ENCODE assay signal across 11 cellular contexts in genomic region chr4:140856692-140857091, GRCh38.
A peak's percentile ranks its signal among the peaks of the same experiment; 100 is the strongest.
DNase-seq lines count a peak whose midpoint lies in the region; ATAC-seq and TF ChIP-seq lines count a peak whose summit lies in the region.
"Had no signal": no experiment of that assay in that cellular context is flagged by ENCODE, and none has a peak within 500 bp of the region (broad histone marks: within the 10 kb centered on the region; RNA-seq: fewer than 3 reads in every experiment).

No MANE protein-coding gene starts in this region.

- POLR2A ChIA-PET in HEK293 (lab: Yijun Ruan, JAX) = no interaction called here

- H3K4me3 ChIP-seq in HEK293 (ENCODE audit: low read depth, low read length) (no peak overlapping the region), NT2/D1 (ENCODE audit: insufficient read length, low read depth) (no peak overlapping the region), fibroblast of the aortic adventitia (ENCODE audit: low read depth, low read length) (no peak overlapping the region)

- CTCF ChIA-PET in HEK293 (lab: Yijun Ruan, JAX) = interaction anchor here (8.0 kb wide), 1 partner anchor 28 kb away, joined by 63 read pairs; no protein-coding TSS in a partner anchor

- ATAC-seq in HG03135 (IDR thresholded peaks at IDR 0.05; ENCODE audit: unreplicated experiment) (no peak), GM18868 (IDR thresholded peaks at IDR 0.05; ENCODE audit: unreplicated experiment) (no peak)

- H3K36me3 ChIP-seq in HEK293 (ENCODE audit: control insufficient read depth in 2 of 2, insufficient read depth in 1 of 2, low read length in 2 of 2) (no peaks in the 10 kb centered on the region), NT2/D1 (ENCODE audit: insufficient read depth, insufficient read length, low read length) (no peaks in the 10 kb centered on the region)

- peaks cover 11% of the 10 kb centered on the region for H3K4me1 ChIP-seq in HEK293 (ENCODE audit: control insufficient read depth, insufficient read depth, low read length)
- H3K4me1 ChIP-seq in NT2/D1 (ENCODE audit: insufficient read depth, insufficient read length) = no peaks in the 10 kb centered on the region

- H3K27me3 ChIP-seq in NT2/D1 (ENCODE audit: insufficient read depth, insufficient read length) = no peaks in the 10 kb centered on the region

- TF ChIP-seq CTCF in HEK293 (tag by site-specific recombination; IDR thresholded peaks at IDR 0.05) (no peak), fibroblast of the aortic adventitia (IDR thresholded peaks at IDR 0.05; ENCODE audit: insufficient read depth, low read length) (no peak)

- H3K27ac ChIP-seq in HEK293 (ENCODE audit: extremely low read depth, low read depth, low read length) (peak overlapping the region; percentile 42; the same call in 1 of the 2 replicates), substantia nigra (ENCODE audit: low read depth, low read length, poor library complexity, severe bottlenecking) (no peak overlapping the region)

- no peak overlapping the region for H3K9ac ChIP-seq in NT2/D1 (ENCODE audit: insufficient read length, low read depth)

- peak; percentile 49 for DNase-seq in NT2/D1 (ENCODE audit: low read depth, low spot score)
- DNase-seq in fibroblast of the aortic adventitia (ENCODE audit: low read depth) = peak; percentile 64
- DNase-seq in renal cortical epithelial cell (ENCODE audit: low read depth) = peak; percentile 82
- no peak for DNase-seq in substantia nigra (lab: John Stamatoyannopoulos, UW)
- DNase-seq in GF-D8 (lab: John Stamatoyannopoulos, UW) = no peak
- DNase-seq: central memory CD4-positive, alpha-beta T cell; midbrain; NCI-H1436 had no signal

- H3K9me3 ChIP-seq in HEK293 (ENCODE audit: control insufficient read depth, insufficient read depth, low read depth, low read length) (no peaks in the 10 kb centered on the region), NT2/D1 (ENCODE audit: insufficient read depth, low read length) (no peaks in the 10 kb centered on the region)

TF ChIP-seq in HEK293, 187 proteins besides CTCF, POLR2A, EP300 and RAD21:
- TF ChIP-seq WT1 (tag by site-specific recombination; IDR thresholded peaks at IDR 0.05) = peak; percentile 58; the same call in 1 of the 2 replicates
- no peak for TF ChIP-seq ZNF366 (tag by site-specific recombination; conservative IDR thresholded peaks at IDR 0.05)
- TF ChIP-seq ZFHX2 (tag by site-specific recombination; conservative IDR thresholded peaks at IDR 0.05) = peak; percentile 42; the same call in 1 of the 2 replicates
- TF ChIP-seq ZNF140 (tag by site-specific recombination; IDR thresholded peaks at IDR 0.05) = no peak
- 0 out of 2 replicates have a peak, but pooled peaks have one; percentile 18 for TF ChIP-seq ZNF341 (tag by site-specific recombination; IDR thresholded peaks at IDR 0.05; ENCODE audit: low read depth)
- 0 out of 2 replicates have a peak, but pooled peaks have one; percentile 31 for TF ChIP-seq ZSCAN30 (tag by site-specific recombination; IDR thresholded peaks at IDR 0.05)
- no peak for TF ChIP-seq ZNF394 (tag by site-specific recombination; IDR thresholded peaks at IDR 0.05; ENCODE audit: borderline replicate concordance)
- TF ChIP-seq ZNF398 (tag by site-specific recombination; IDR thresholded peaks at IDR 0.05) = peak; percentile 77
- TF ChIP-seq ZBTB20 (tag by site-specific recombination; IDR thresholded peaks at IDR 0.05) = 0 out of 2 replicates have a peak, but pooled peaks have one; percentile 27
- no peak for TF ChIP-seq ZSCAN4 (tag by site-specific recombination; IDR thresholded peaks at IDR 0.05)
- no peak for TF ChIP-seq YY1 (tag by site-specific recombination; IDR thresholded peaks at IDR 0.05)
- TF ChIP-seq ZBTB48 (tag by site-specific recombination; IDR thresholded peaks at IDR 0.05) = peak; percentile 41; the same call in 1 of the 2 replicates
- TF ChIP-seq ZIC2 (tag by site-specific recombination; IDR thresholded peaks at IDR 0.05) = peak; percentile 62
- TF ChIP-seq GLIS1 (tag by site-specific recombination; IDR thresholded peaks at IDR 0.05) = peak; percentile 76
- TF ChIP-seq OSR2 (tag by site-specific recombination; IDR thresholded peaks at IDR 0.05) = peak; percentile 7; the same call in 1 of the 2 replicates
- TF ChIP-seq ZNF10 (tag by site-specific recombination; IDR thresholded peaks at IDR 0.05) = peak; percentile 71
- TF ChIP-seq SP3 (tag by site-specific recombination; IDR thresholded peaks at IDR 0.05) = 0 out of 2 replicates have a peak, but pooled peaks have one; percentile 23
- TF ChIP-seq ZNF660 (tag by site-specific recombination; IDR thresholded peaks at IDR 0.05) = peak; percentile 9; the same call in 1 of the 2 replicates
- 0 out of 2 replicates have a peak, but pooled peaks have one; percentile 26 for TF ChIP-seq KLF17 (tag by site-specific recombination; IDR thresholded peaks at IDR 0.05)
- TF ChIP-seq PRDM10 (tag by site-specific recombination; IDR thresholded peaks at IDR 0.05) = peak; percentile 81
- TF ChIP-seq PRDM1 (tag by site-specific recombination; IDR thresholded peaks at IDR 0.05) = peak; percentile 12; the same call in 1 of the 2 replicates
- peak; percentile 47; the same call in 1 of the 2 replicates for TF ChIP-seq KLF9 (tag by site-specific recombination; IDR thresholded peaks at IDR 0.05; ENCODE audit: low read depth)
- TF ChIP-seq ZNF311 (tag by site-specific recombination; IDR thresholded peaks at IDR 0.05; ENCODE audit: borderline replicate concordance) = no peak
- no peak for TF ChIP-seq ZNF654 (tag by site-specific recombination; IDR thresholded peaks at IDR 0.05; ENCODE audit: low read depth)
- TF ChIP-seq ZNF600 (tag by site-specific recombination; IDR thresholded peaks at IDR 0.05) = 0 out of 2 replicates have a peak, but pooled peaks have one; percentile 60
- TF ChIP-seq ZNF837 (tag by site-specific recombination; IDR thresholded peaks at IDR 0.05) = no peak

Comparison
In these comparisons a context has a peak if more than half of its experiments do, and no peak if none do; other contexts are left out.
1. DNase-seq: peak in NT2/D1 (single experiment), fibroblast of the aortic adventitia (single experiment) and renal cortical epithelial cell (single experiment); none in substantia nigra (0 of 49) and GF-D8 (single experiment).